In the genomic region with DNA sequence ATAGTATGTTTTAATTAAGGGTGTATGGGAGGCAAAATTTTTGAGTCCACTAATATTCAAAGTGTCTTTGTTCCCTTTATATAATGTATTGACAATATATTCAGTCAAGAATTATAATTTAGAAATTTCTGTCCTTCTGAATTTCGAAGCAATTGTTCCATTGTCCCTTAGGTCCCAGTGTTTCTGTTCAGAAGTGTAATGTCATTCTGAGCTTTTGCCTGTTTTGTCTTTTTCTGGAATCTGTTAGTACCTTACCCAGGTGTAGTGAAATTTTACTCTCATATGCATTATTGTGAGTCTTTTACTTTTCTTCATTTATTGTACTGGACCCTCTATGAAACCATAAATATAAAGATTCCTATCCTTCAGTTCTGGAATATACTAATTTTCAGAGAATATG, we compare ENCODE assay signal across 27 cellular contexts.
"Had no signal": no experiment of that assay in that cellular context is flagged by ENCODE, and none has a peak within 500 bp of the region (broad histone marks: within the 10 kb centered on the region; RNA-seq: fewer than 3 reads in every experiment).

No MANE protein-coding gene starts in this region.

- H3K36me3 ChIP-seq: colonic mucosa, esophagus muscularis mucosa, esophagus squamous epithelium, gastrocnemius medialis, gastroesophageal sphincter, heart left ventricle, heart right ventricle had no signal

- DNase-seq: colonic mucosa; cortex of kidney; dermis blood vessel endothelial cell; dorsolateral prefrontal cortex; effector CD4-positive, alpha-beta T cell; effector CD8-positive, alpha-beta T cell; effector memory CD4-positive, alpha-beta T cell; effector memory CD8-positive, alpha-beta T cell; endodermal cell; erythroblast; esophagus squamous epithelium; foreskin fibroblast; foreskin keratinocyte; foreskin melanocyte; gastrocnemius medialis; glutamatergic neuron; head of caudate nucleus; heart left ventricle; heart right ventricle had no signal

- H3K9me3 Mint-ChIP-seq: dendritic cell treated with granulocyte-macrophage colony-stimulating factor and Interleukin-4, amounts not matched to agents 40 ng/mL and 50 ng/mL, for 4 days had no signal

- ATAC-seq: effector memory CD8-positive, alpha-beta T cell; esophagus mucosa; foreskin keratinocyte; gastrocnemius medialis; gastroesophageal sphincter; heart left ventricle; heart right ventricle had no signal

- H3K4me3 Mint-ChIP-seq: dendritic cell treated with granulocyte-macrophage colony-stimulating factor and Interleukin-4, amounts not matched to agents 40 ng/mL and 50 ng/mL, for 4 days; effector memory CD8-positive, alpha-beta T cell; endodermal cell had no signal

- FAIRE-seq: endometrium, endothelial cell of umbilical vein had no signal

- H3K27me3 Mint-ChIP-seq: dendritic cell treated with granulocyte-macrophage colony-stimulating factor and Interleukin-4, amounts not matched to agents 40 ng/mL and 50 ng/mL, for 4 days; effector memory CD8-positive, alpha-beta T cell had no signal

- H3K27ac Mint-ChIP-seq: dendritic cell treated with granulocyte-macrophage colony-stimulating factor and Interleukin-4, amounts not matched to agents 40 ng/mL and 50 ng/mL, for 4 days; effector memory CD8-positive, alpha-beta T cell; endodermal cell had no signal

- H3K4me3 ChIP-seq: colonic mucosa, coronary artery, dorsolateral prefrontal cortex, esophagus muscularis mucosa, esophagus squamous epithelium, gastrocnemius medialis, gastroesophageal sphincter, heart left ventricle, heart right ventricle had no signal

- H3K27me3 ChIP-seq: colonic mucosa, dorsolateral prefrontal cortex, esophagus muscularis mucosa, esophagus squamous epithelium, foreskin keratinocyte, gastrocnemius medialis, gastroesophageal sphincter, heart left ventricle, heart right ventricle had no signal

- H3K9me3 ChIP-seq: colonic mucosa, esophagus squamous epithelium, gastrocnemius medialis had no signal

- H3K4me1 Mint-ChIP-seq: endodermal cell had no signal

- H3K27ac ChIP-seq: colonic mucosa, coronary artery, dorsolateral prefrontal cortex, epithelial cell of prostate, esophagus muscularis mucosa, esophagus squamous epithelium, foreskin keratinocyte, gastrocnemius medialis, gastroesophageal sphincter, heart left ventricle, heart right ventricle had no signal

- H3K4me1 ChIP-seq: colonic mucosa, esophagus muscularis mucosa, esophagus squamous epithelium, foreskin keratinocyte, gastrocnemius medialis, gastroesophageal sphincter, heart left ventricle, heart right ventricle had no signal
